ENCODE assay signal across 8 cellular contexts in the genomic region with DNA sequence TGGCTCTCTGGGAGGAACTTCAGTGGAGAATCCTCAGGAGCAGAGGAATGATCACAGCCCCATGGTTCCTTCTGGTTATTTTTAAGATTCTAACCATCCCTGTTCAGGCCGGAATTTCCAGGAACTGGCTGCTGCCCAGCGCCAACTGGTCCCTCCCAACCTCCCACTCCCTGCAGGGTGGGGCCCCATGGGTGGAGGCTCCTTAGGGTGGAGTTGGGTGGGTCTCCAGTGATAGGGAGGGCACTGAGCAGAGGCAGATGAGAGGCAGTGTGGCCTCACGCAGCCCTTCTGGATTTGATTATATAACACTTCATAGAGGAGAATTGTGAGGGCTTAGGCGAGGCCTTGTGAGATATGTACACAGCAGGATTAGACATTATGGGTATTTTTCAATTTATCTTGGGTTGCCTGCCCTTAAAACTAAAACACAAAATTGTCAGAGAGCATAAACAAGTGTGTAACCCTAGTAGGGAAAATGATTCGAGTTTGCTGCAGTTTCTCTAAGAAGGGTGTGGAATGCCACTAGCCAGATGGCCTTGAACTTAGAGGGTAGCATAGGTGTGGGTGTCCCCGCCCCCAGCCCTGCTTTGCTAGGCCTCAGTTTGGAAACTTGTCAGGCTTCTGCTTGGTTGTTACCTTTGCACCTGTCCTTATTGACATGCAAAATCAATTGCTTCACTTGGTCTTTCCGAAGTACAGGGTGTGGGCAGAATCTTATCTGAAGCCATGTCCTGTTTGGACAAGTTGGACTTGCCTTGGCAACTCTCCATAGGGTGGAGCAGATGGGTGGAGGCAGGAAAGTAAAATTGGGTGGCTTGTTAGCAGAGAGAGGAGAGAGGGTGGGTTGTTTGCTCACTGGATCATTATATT. TPM values are rescaled to one million over a fixed set of nuclear protein-coding genes. Genes with fewer than 3 reads are reported as not detected.
DNase-seq lines count a peak whose midpoint lies in the region; ATAC-seq and TF ChIP-seq lines count a peak whose summit lies in the region.

No MANE protein-coding gene starts in this region.

- H3K4me1 ChIP-seq in HUES48 (ENCODE audit: control insufficient read depth, insufficient read depth, low read length) (peaks cover 73% of the 10 kb centered on the region), adipocyte (ENCODE audit: control insufficient read depth, insufficient read depth, low read length) (peaks cover 90% of the 10 kb centered on the region), stomach (peaks cover 91 to 100% (median 98%) of the 10 kb centered on the region in 4 donors), Karpas-422 (ENCODE audit: low read length) (no peaks in the 10 kb centered on the region)

- TF ChIP-seq EP300 in stomach (IDR thresholded peaks at IDR 0.05), result no peak

- H3K27ac ChIP-seq in AG04450 (ENCODE audit: low read depth, low read length) (peak overlapping the region; percentile 57), HUES48 (ENCODE audit: low read depth, low read length) (peak overlapping the region; percentile 16), stomach (peak overlapping the region; percentile 85 to 100 (median 97)), Karpas-422 (ENCODE audit: low read length) (no peak overlapping the region)

- DNase-seq in AG04450 (ENCODE audit: low read depth, low spot score) (no peak), adipocyte (ENCODE audit: low read depth) (peak; percentile 69), immature natural killer cell (no peak), stomach (peak; percentile 67), Karpas-422 (no peak)

- no peak for TF ChIP-seq CTCF in AG04450 (IDR thresholded peaks at IDR 0.05; ENCODE audit: low read depth, low read length)
- no peak for TF ChIP-seq CTCF in stomach (IDR thresholded peaks at IDR 0.05)

- ATAC-seq in HG03139 (IDR thresholded peaks at IDR 0.05; ENCODE audit: unreplicated experiment), result no peak
- no peak for ATAC-seq in HG02763 (IDR thresholded peaks at IDR 0.05; ENCODE audit: unreplicated experiment)

- H3K9ac ChIP-seq in HUES48 (ENCODE audit: low read depth, low read length) (no peak overlapping the region), adipocyte (ENCODE audit: low read length) (peak overlapping the region; percentile 32), Karpas-422 (ENCODE audit: low read length) (no peak overlapping the region)

- H3K4me2 ChIP-seq in Karpas-422 (ENCODE audit: low read depth, low read length, poor library complexity, severe bottlenecking), result no peak overlapping the region

- peaks cover 0 to 5% (median 0%) of the 10 kb centered on the region in 3 donors for H3K36me3 Mint-ChIP-seq in immature natural killer cell

- 12 to 20% (median 16%) methylated on average over 7 of the region's 7 CpGs for WGBS in stomach, 5 donors

- no peaks in the 10 kb centered on the region for H4K20me1 ChIP-seq in Karpas-422 (ENCODE audit: insufficient read depth, low read depth, low read length)

- no peak overlapping the region for H2AFZ ChIP-seq in Karpas-422 (ENCODE audit: low read length)

- no peak overlapping the region for H3K4me3 ChIP-seq in AG04450 (ENCODE audit: low read depth, low read length)
- no peak overlapping the region for H3K4me3 ChIP-seq in HUES48 (ENCODE audit: low read depth, low read length)
- no peak overlapping the region for H3K4me3 ChIP-seq in adipocyte (ENCODE audit: low read length)
- peak overlapping the region in 1 of 4 donors; percentile 28 for H3K4me3 ChIP-seq in stomach
- no peak overlapping the region for H3K4me3 ChIP-seq in Karpas-422 (ENCODE audit: low read length)

- no peak for TF ChIP-seq POLR2A in stomach (IDR thresholded peaks at IDR 0.05)

- CTCF ChIA-PET in AG04450 (lab: Charles Lee), result interaction anchor here (1.0 to 5.2 kb wide), 6 partner anchors 58 to 611 kb away, joined by 4 to 58 read pairs (median 10); no protein-coding TSS in a partner anchor

- intact Hi-C loops in stomach (cut with DNase I; ENCODE audit: low total_unique reads), result loop anchor here (10.0 kb wide), 1 partner anchor 489 kb away; no protein-coding TSS in a partner anchor

- H3K4me1 Mint-ChIP-seq in immature natural killer cell, result peaks cover 98 to 99% of the 10 kb centered on the region in 2 donors

- H3K9me2 ChIP-seq in Karpas-422 (replicated peaks; ENCODE audit: insufficient read depth, low read length), result no peaks in the 10 kb centered on the region

- H3K36me3 ChIP-seq in HUES48 (ENCODE audit: control insufficient read depth, insufficient read depth, low read length) (no peaks in the 10 kb centered on the region), adipocyte (ENCODE audit: control insufficient read depth, insufficient read depth, low read length, severe bottlenecking) (no peaks in the 10 kb centered on the region), stomach (peaks cover 0 to 1% (median 0%) of the 10 kb centered on the region in 4 donors), Karpas-422 (ENCODE audit: insufficient read depth, low read length) (no peaks in the 10 kb centered on the region)

- POLR2A ChIA-PET in AG04450 (lab: Yijun Ruan, JAX), result interaction anchor here (0.7 kb wide), 1 partner anchor 286 kb away, joined by 3 read pairs; no protein-coding TSS in a partner anchor

- H3K27me3 ChIP-seq in AG04450 (ENCODE audit: control insufficient read depth, insufficient read depth, low read length), result no peaks in the 10 kb centered on the region
- H3K27me3 ChIP-seq in HUES48 (ENCODE audit: control insufficient read depth, insufficient read depth, low read length), result no peaks in the 10 kb centered on the region
- H3K27me3 ChIP-seq in adipocyte (replicated peaks; ENCODE audit: control insufficient read depth, insufficient read depth, low read length), result no peaks in the 10 kb centered on the region
- no peaks in the 10 kb centered on the region for H3K27me3 ChIP-seq in stomach
- H3K27me3 ChIP-seq in Karpas-422 (ENCODE audit: low read length), result no peaks in the 10 kb centered on the region

- no peaks in the 10 kb centered on the region for H3K79me2 ChIP-seq in Karpas-422 (ENCODE audit: low read length)

- H3K9me3 ChIP-seq in AG04450 (ENCODE audit: control insufficient read depth, insufficient read depth, low read length), result no peaks in the 10 kb centered on the region
- no peaks in the 10 kb centered on the region for H3K9me3 ChIP-seq in HUES48 (ENCODE audit: control insufficient read depth, insufficient read depth, low read length)
- no peaks in the 10 kb centered on the region for H3K9me3 ChIP-seq in adipocyte (ENCODE audit: control insufficient read depth, low read length)
- no peaks in the 10 kb centered on the region for H3K9me3 ChIP-seq in stomach
- H3K9me3 ChIP-seq in Karpas-422 (ENCODE audit: low read length), result no peaks in the 10 kb centered on the region

- H3K9me3 Mint-ChIP-seq in immature natural killer cell, result no peaks in the 10 kb centered on the region

- H3K4me3 Mint-ChIP-seq in immature natural killer cell, result peak overlapping the region; percentile 64 to 81 (median 74)

- peak overlapping the region; percentile 91 to 98 (median 92) for H3K27ac Mint-ChIP-seq in immature natural killer cell

- H3K27me3 Mint-ChIP-seq in immature natural killer cell (ENCODE audit: low read depth in 3 of 3), result peaks cover 6 to 18% (median 15%) of the 10 kb centered on the region in 3 donors

RNA-seq across cellular contexts. Expression of gene KLF3, which starts 9.3 kb away (rescaled TPM):
- polyA plus RNA-seq in AG04450 (2011; rRNA removed) (22.1 and 24.3 TPM in 2 replicates), immature natural killer cell (10 to 100 TPM; 41.3 to 78.0 (median 63.8) TPM), stomach (10 to 100 TPM; 13.0 to 45.1 (median 13.5) TPM)
- 33.5 and 46.4 TPM in 2 replicates for polyA minus RNA-seq in AG04450 (2011; rRNA and poly(A)+ RNA removed)
- 100 to 1,000 TPM in 2 of 5 donors, 10 to 100 TPM in 3; 46.4 to 113 (median 79.1) TPM for total RNA-seq in stomach
- total RNA-seq in Karpas-422 (2014; rRNA removed; shearing (Covaris generic); ENCODE audit: low replicate concordance), result not detected in 2 replicates

Comparison
In these comparisons a context has a peak if more than half of its experiments do, and no peak if none do; other contexts are left out.
1. DNase-seq: peak in adipocyte (single experiment) and stomach (single experiment); none in AG04450 (single experiment), immature natural killer cell (0 of 3) and Karpas-422 (single experiment).